ENCODE assay signal across 13 cellular contexts in the genomic region with DNA sequence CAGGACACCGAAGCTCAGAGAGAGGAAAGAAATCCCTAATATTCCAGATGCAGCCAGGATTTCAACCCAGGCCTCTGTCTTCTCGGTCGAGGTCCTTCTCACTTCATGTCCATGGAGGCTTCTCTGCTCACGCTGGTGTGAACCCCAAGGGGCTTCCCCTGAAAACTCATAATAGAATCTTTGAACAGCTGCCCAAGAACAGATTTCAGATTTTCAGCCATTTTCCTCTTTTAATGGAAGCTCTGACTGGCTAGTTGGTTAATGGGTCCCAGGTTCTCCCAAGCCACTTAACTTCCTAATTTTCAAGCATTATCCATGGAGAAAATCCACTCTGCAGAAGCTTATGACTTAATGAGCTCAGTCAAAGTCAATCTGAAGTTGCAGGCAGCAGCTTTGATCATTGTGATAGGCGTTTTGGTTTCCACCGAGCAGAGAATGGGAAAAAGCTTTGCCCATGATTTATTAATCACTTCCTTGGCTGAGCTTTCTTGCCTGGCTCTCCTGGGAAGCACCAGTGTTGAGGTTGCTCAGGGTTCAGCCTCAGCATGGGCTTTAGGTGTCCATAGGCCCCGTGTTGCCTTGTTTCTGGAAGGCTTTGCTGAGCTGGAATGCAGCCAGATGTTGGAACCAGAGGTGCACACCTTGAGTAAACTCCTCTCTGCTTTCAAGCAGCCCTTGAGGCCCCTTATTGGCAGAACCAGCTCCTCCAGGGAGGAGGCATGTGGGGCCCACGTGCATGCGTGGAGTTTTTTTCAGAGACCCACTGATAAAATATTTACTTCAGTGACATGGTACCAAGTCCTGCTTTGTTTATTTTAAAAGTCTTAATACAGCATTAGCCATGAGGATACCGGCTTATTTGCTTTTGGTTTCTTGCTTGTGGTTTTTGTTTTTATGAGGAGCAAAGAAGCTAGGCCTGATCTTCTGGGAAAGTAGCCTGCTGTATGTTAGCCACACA. TPM values are rescaled to one million over a fixed set of nuclear protein-coding genes. Genes with fewer than 3 reads are reported as not detected.
DNase-seq lines count a peak whose midpoint lies in the region; ATAC-seq and TF ChIP-seq lines count a peak whose summit lies in the region.
"Had no signal": no experiment of that assay in that cellular context is flagged by ENCODE, and none has a peak within 500 bp of the region (broad histone marks: within the 10 kb centered on the region; RNA-seq: fewer than 3 reads in every experiment).

No MANE protein-coding gene starts in this region.

- H3K4ac ChIP-seq in H9 (ENCODE audit: low read depth, low read length) = no peak overlapping the region

- peak overlapping the region in 10 of 11 experiments; percentile 5 to 67 (median 44); a peak in 15 of 22 replicates for H3K27ac ChIP-seq in BLaER1 treated with 17β-estradiol and CSF1 and Interleukin-3, amounts not matched to agents 10 nM and 100 nM
- no peak overlapping the region for H3K27ac ChIP-seq in H9 (ENCODE audit: insufficient read length, low read depth, low read length)
- H3K27ac ChIP-seq in lung (ENCODE audit: low read depth in 1 of 2, low read length in 1 of 2) = no peak overlapping the region
- H3K27ac ChIP-seq: parathyroid adenoma had no signal

- WGBS in H9 (ENCODE audit: extremely low coverage, insufficient read length, low lambda C conversion rate) = no CpG with 5 or more reads among the region's 10 CpGs
- WGBS in lung, 2 donors = 58 to 67% methylated on average over 10 of the region's 10 CpGs

- peaks cover 12 to 20% (median 20%) of the 10 kb centered on the region in 3 experiments for H3K36me3 Mint-ChIP-seq in H9 (ENCODE audit: insufficient read depth in 1 of 3, low read depth in 3 of 3)

- peak overlapping the region in 1 of 3 experiments; percentile 57; a peak in 1 of 7 replicates for H3K27ac Mint-ChIP-seq in H9

- H4K91ac ChIP-seq in H9 (ENCODE audit: insufficient read length, low read depth, low read length) = no peak overlapping the region

- H4K5ac ChIP-seq in H9 (ENCODE audit: insufficient read length, low read depth, low read length) = no peak overlapping the region

- H2BK20ac ChIP-seq in H9 (ENCODE audit: low read depth, low read length, poor library complexity, severe bottlenecking) = peak overlapping the region; percentile 60

- DNase-seq in H9 (no peak), SK-N-DZ (ENCODE audit: low spot score) (peak; percentile 63), lung (ENCODE audit: low spot score) (peak; percentile 52), NCI-H2081 (lab: John Stamatoyannopoulos, UW) (no peak), A172 (ENCODE audit: low spot score) (no peak), NCI-H345 (lab: John Stamatoyannopoulos, UW) (no peak), NCI-H748 treated with DMSO at 0.1 percent for 48 hours (lab: John Stamatoyannopoulos, UW) (no peak)
- DNase-seq: amniotic stem cell, dorsolateral prefrontal cortex, midbrain had no signal

- H4K20me1 ChIP-seq in BLaER1 treated with 17β-estradiol and CSF1 and Interleukin-3, amounts not matched to agents 10 nM and 100 nM = peaks cover 0 to 20% (median 0%) of the 10 kb centered on the region in 11 experiments; a peak in 3 of 22 replicates
- H4K20me1 ChIP-seq in H9 (ENCODE audit: control insufficient read depth, insufficient read depth, insufficient read length) = no peaks in the 10 kb centered on the region

- H3K36me3 ChIP-seq in BLaER1 treated with 17β-estradiol and CSF1 and Interleukin-3, amounts not matched to agents 10 nM and 100 nM = peaks cover 0 to 46% (median 22%) of the 10 kb centered on the region in 11 experiments; a peak in 20 of 22 replicates
- no peaks in the 10 kb centered on the region for H3K36me3 ChIP-seq in lung (ENCODE audit: control insufficient read depth in 2 of 2, insufficient read depth in 2 of 2, low read length in 2 of 2)

- H3K18ac ChIP-seq in H9 (ENCODE audit: insufficient read length, low read depth, low read length) = no peak overlapping the region

- H3K23ac ChIP-seq in H9 (ENCODE audit: insufficient read length, low read depth, low read length) = no peak overlapping the region

- H3K9me3 ChIP-seq in BLaER1 treated with 17β-estradiol and CSF1 and Interleukin-3, amounts not matched to agents 10 nM and 100 nM (replicated peaks in 1 of 11) = peaks cover 9 to 71% (median 63%) of the 10 kb centered on the region in 11 experiments
- H3K9me3 ChIP-seq in H9 (ENCODE audit: control insufficient read depth, low read depth, low read length) (peaks cover 4% of the 10 kb centered on the region), lung (ENCODE audit: control insufficient read depth in 2 of 2, insufficient read depth in 1 of 2, low read length in 1 of 2) (peaks cover 2 to 3% of the 10 kb centered on the region in 2 donors)

- H2BK5ac ChIP-seq in H9 (ENCODE audit: insufficient read length, low read length) = no peak overlapping the region

- peaks cover 57 to 91% (median 65%) of the 10 kb centered on the region in 10 experiments for H3K4me1 ChIP-seq in BLaER1 treated with 17β-estradiol and CSF1 and Interleukin-3, amounts not matched to agents 10 nM and 100 nM
- H3K4me1 ChIP-seq in H9 (ENCODE audit: insufficient read depth, low read length) (peaks cover 4% of the 10 kb centered on the region; the same call in 1 of the 2 replicates), lung (ENCODE audit: control insufficient read depth in 2 of 2, insufficient read depth in 2 of 2, low read length in 2 of 2) (peaks cover 0 to 8% of the 10 kb centered on the region in 2 donors)
- H3K4me1 ChIP-seq: parathyroid adenoma had no signal

- no peak overlapping the region for H3K56ac ChIP-seq in H9 (ENCODE audit: insufficient read length, low read depth, low read length)

- no peak overlapping the region for H4K8ac ChIP-seq in H9 (replicated peaks; ENCODE audit: insufficient read length, low read depth, low read length)

- no peak overlapping the region for H2AFZ ChIP-seq in H9 (ENCODE audit: low read length)
- H2AFZ ChIP-seq: parathyroid adenoma had no signal

- no peak overlapping the region for H2BK120ac ChIP-seq in H9 (ENCODE audit: low read depth, low read length, poor library complexity, severe bottlenecking)

- H3K4me3 ChIP-seq in BLaER1 treated with 17β-estradiol and CSF1 and Interleukin-3, amounts not matched to agents 10 nM and 100 nM = peak overlapping the region in 3 of 10 experiments; percentile 13 to 23 (median 22); a peak in 3 of 20 replicates
- no peak overlapping the region for H3K4me3 ChIP-seq in lung
- H3K4me3 ChIP-seq: dorsolateral prefrontal cortex had no signal

- H3K27me3 ChIP-seq in BLaER1 treated with 17β-estradiol and CSF1 and Interleukin-3, amounts not matched to agents 10 nM and 100 nM = no peaks in the 10 kb centered on the region
- H3K27me3 ChIP-seq in H9 (ENCODE audit: insufficient read depth, low read length) (no peaks in the 10 kb centered on the region), lung (ENCODE audit: control insufficient read depth, insufficient read depth) (no peaks in the 10 kb centered on the region)
- H3K27me3 ChIP-seq: dorsolateral prefrontal cortex had no signal

- no peak for ATAC-seq in lung (ENCODE audit: insufficient read depth, low FRiP score)
- ATAC-seq: HCT116 had no signal

- H3K4me2 ChIP-seq in BLaER1 treated with 17β-estradiol and CSF1 and Interleukin-3, amounts not matched to agents 10 nM and 100 nM = peak overlapping the region; percentile 38 to 87 (median 76)
- no peak overlapping the region for H3K4me2 ChIP-seq in H9 (ENCODE audit: insufficient read depth, insufficient read length, low read length)

- peaks cover 9% of the 10 kb centered on the region; the same call in 1 of the 2 replicates for H3K79me2 ChIP-seq in H9 (ENCODE audit: insufficient read depth, low read length)
- H3K79me2 ChIP-seq: parathyroid adenoma had no signal

- H3K4me1 Mint-ChIP-seq in H9 = peaks cover 11 to 18% of the 10 kb centered on the region in 2 experiments

- peaks cover 25% of the 10 kb centered on the region for H3K79me1 ChIP-seq in H9 (ENCODE audit: insufficient read depth, low read depth, low read length, poor library complexity, severe bottlenecking)

- no peak overlapping the region for H2AK5ac ChIP-seq in H9 (ENCODE audit: insufficient read length, low read length)

- H3K27me3 Mint-ChIP-seq in H9 (ENCODE audit: low read depth) = no peaks in the 10 kb centered on the region

- 0 out of 2 replicates have a peak overlapping the region, but pooled peaks have one; percentile 12 for H3K14ac ChIP-seq in H9 (ENCODE audit: insufficient read depth, low read length)

- H3K9me3 Mint-ChIP-seq in H9 = peaks cover 12 to 20% of the 10 kb centered on the region in 2 experiments

- TF ChIP-seq CTCF in H9 (conservative IDR thresholded peaks at IDR 0.05) = no peak
- no peak for TF ChIP-seq CTCF in lung (IDR thresholded peaks at IDR 0.05; ENCODE audit: control extremely low read depth, extremely low read depth)

- no peak overlapping the region for H3T11ph ChIP-seq in H9 (ENCODE audit: low read length)

- H3K9ac ChIP-seq in BLaER1 treated with 17β-estradiol and CSF1 and Interleukin-3, amounts not matched to agents 10 nM and 100 nM = peak overlapping the region in 5 of 11 experiments; percentile 10 to 59 (median 43); a peak in 10 of 22 replicates
- no peak overlapping the region for H3K9ac ChIP-seq in H9 (ENCODE audit: extremely low read depth, insufficient read length, low read length)
- H3K9ac ChIP-seq: parathyroid adenoma had no signal

- H2BK15ac ChIP-seq in H9 (ENCODE audit: low read depth, low read length) = no peak overlapping the region

- H3K23me2 ChIP-seq in H9 (ENCODE audit: insufficient read length, low read depth, low read length, poor library complexity, severe bottlenecking) = no peaks in the 10 kb centered on the region

- H3K4me3 Mint-ChIP-seq in H9 = no peak overlapping the region

- H2BK12ac ChIP-seq in H9 (ENCODE audit: insufficient read length, low read depth, low read length) = no peak overlapping the region

RNA-seq across cellular contexts. Expression of a gene that starts 25.5 kb away (rescaled TPM):
- total RNA-seq in H9 (2021) (11.5 and 12.1 TPM in 2 replicates), lung (10 to 100 TPM in 1 of 2 donors, 1 to 10 TPM in 1; 9.7 to 10.1 TPM)
- polyA plus RNA-seq in SK-N-DZ (2014; cell fraction: cytosol; rRNA removed) = 25.5 and 31.1 TPM in 2 replicates
- 10.5 and 13.8 TPM in 2 replicates for polyA plus RNA-seq in SK-N-DZ (2014; cell fraction: nucleus; rRNA removed)
- polyA plus RNA-seq in lung = 10 to 100 TPM in 1 of 2 donors, 1 to 10 TPM in 1; 2.2 to 14.3 TPM
- total RNA-seq in A172 (2014; rRNA removed; shearing (Covaris generic)) = 10.7 and 14.6 TPM in 2 replicates

Comparison
In these comparisons a context has a peak if more than half of its experiments do, and no peak if none do; other contexts are left out.
1. H3K27ac ChIP-seq: peak in BLaER1 treated with 17β-estradiol and CSF1 and Interleukin-3, amounts not matched to agents 10 nM and 100 nM (10 of 11); none in H9 (single experiment) and lung (0 of 2).
2. DNase-seq: peak in SK-N-DZ (single experiment) and lung (single experiment); none in H9 (single experiment), NCI-H2081 (0 of 2), A172 (single experiment), NCI-H345 (single experiment) and NCI-H748 treated with DMSO at 0.1 percent for 48 hours (single experiment).